In genomic region chr11:19673924-19674390, GRCh38 we compare ENCODE assay signal across 9 cellular contexts. TPM values are rescaled to one million over a fixed set of nuclear protein-coding genes. Genes with fewer than 3 reads are reported as not detected.
A peak's percentile ranks its signal among the peaks of the same experiment; 100 is the strongest.
DNase-seq lines count a peak whose midpoint lies in the region; ATAC-seq and TF ChIP-seq lines count a peak whose summit lies in the region.
"Had no signal": no experiment of that assay in that cellular context is flagged by ENCODE, and none has a peak within 500 bp of the region (broad histone marks: within the 10 kb centered on the region; RNA-seq: fewer than 3 reads in every experiment).

No MANE protein-coding gene starts in this region.

- H3K36me3 ChIP-seq in lung (ENCODE audit: control insufficient read depth in 2 of 2, insufficient read depth in 2 of 2, low read length in 2 of 2) (no peaks in the 10 kb centered on the region), suprapubic skin (no peaks in the 10 kb centered on the region)

- peaks cover 13 to 15% of the 10 kb centered on the region in 2 donors for H3K4me1 ChIP-seq in lung (ENCODE audit: control insufficient read depth in 2 of 2, insufficient read depth in 2 of 2, low read length in 2 of 2)
- H3K4me1 ChIP-seq in suprapubic skin, result peaks cover 65% of the 10 kb centered on the region

- DNase-seq in NCI-H446 (lab: John Stamatoyannopoulos, UW) (peak; percentile 67 to 82), epithelial cell of prostate (ENCODE audit: low read depth, low spot score) (no peak), lung (ENCODE audit: low spot score) (peak; percentile 76), suprapubic skin (ENCODE audit: low spot score in 2 of 2) (peak; percentile 82 to 84), NCI-H2107 treated with DMSO at 0.1 percent for 48 hours (lab: John Stamatoyannopoulos, UW; ENCODE audit: unreplicated experiment) (no peak), DMS53 treated with DMSO at 0.1 percent for 48 hours (lab: John Stamatoyannopoulos, UW; ENCODE audit: unreplicated experiment) (no peak)
- DNase-seq: effector CD4-positive, alpha-beta T cell had no signal

- no peak for TF ChIP-seq EP300 in suprapubic skin (IDR thresholded peaks at IDR 0.05)

- H3K27ac ChIP-seq in epithelial cell of prostate (peak overlapping the region; percentile 58), lung (ENCODE audit: low read depth in 1 of 2, low read length in 1 of 2) (peak overlapping the region; percentile 83 to 89), suprapubic skin (peak overlapping the region; percentile 66)

- no peaks in the 10 kb centered on the region for H3K27me3 ChIP-seq in lung (ENCODE audit: control insufficient read depth, insufficient read depth)
- no peaks in the 10 kb centered on the region for H3K27me3 ChIP-seq in suprapubic skin

- no peak for TF ChIP-seq POLR2A in suprapubic skin (IDR thresholded peaks at IDR 0.05)

- H3K4me3 ChIP-seq in lung (no peak overlapping the region), suprapubic skin (no peak overlapping the region)

- H3K9me3 ChIP-seq in lung (ENCODE audit: control insufficient read depth in 2 of 2, insufficient read depth in 1 of 2, low read length in 1 of 2), result no peaks in the 10 kb centered on the region
- no peaks in the 10 kb centered on the region for H3K9me3 ChIP-seq in suprapubic skin

- ATAC-seq in lung (ENCODE audit: insufficient read depth, low FRiP score) (peak; percentile 43), HG03442 (IDR thresholded peaks at IDR 0.05; ENCODE audit: unreplicated experiment) (no peak), GM21528 (IDR thresholded peaks at IDR 0.05; ENCODE audit: low FRiP score, unreplicated experiment) (no peak)

- WGBS in lung, 2 donors, result 65 to 82% methylated on average over 12 of the region's 12 CpGs
- 52% methylated on average over 12 of the region's 12 CpGs for WGBS in suprapubic skin

- no peak for TF ChIP-seq CTCF in lung (IDR thresholded peaks at IDR 0.05; ENCODE audit: control extremely low read depth, extremely low read depth)
- no peak for TF ChIP-seq CTCF in suprapubic skin (IDR thresholded peaks at IDR 0.05)

RNA-seq across cellular contexts. Expression of gene NAV2, which starts 38.7 kb away (rescaled TPM):
- total RNA-seq in lung (10 to 100 TPM; 31.5 to 47.9 TPM), suprapubic skin (10 to 100 TPM in 3 of 4 donors, 1 to 10 TPM in 1; 9.1 to 34.7 (median 22.2) TPM)
- polyA plus RNA-seq in lung, result 1 to 10 TPM; 6.8 to 8.9 TPM

Comparison
In these comparisons a context has a peak if more than half of its experiments do, and no peak if none do; other contexts are left out.
1. DNase-seq: peak in NCI-H446 (2 of 2), lung (single experiment) and suprapubic skin (2 of 2); none in epithelial cell of prostate (single experiment), NCI-H2107 treated with DMSO at 0.1 percent for 48 hours (single experiment) and DMS53 treated with DMSO at 0.1 percent for 48 hours (single experiment).
2. Peak in every context shown above with its lines, with median percentiles within 50 percentile points of each other: H3K27ac ChIP-seq.